Comparison of ENCODE assay signal across 9 cellular contexts in the genomic region with DNA sequence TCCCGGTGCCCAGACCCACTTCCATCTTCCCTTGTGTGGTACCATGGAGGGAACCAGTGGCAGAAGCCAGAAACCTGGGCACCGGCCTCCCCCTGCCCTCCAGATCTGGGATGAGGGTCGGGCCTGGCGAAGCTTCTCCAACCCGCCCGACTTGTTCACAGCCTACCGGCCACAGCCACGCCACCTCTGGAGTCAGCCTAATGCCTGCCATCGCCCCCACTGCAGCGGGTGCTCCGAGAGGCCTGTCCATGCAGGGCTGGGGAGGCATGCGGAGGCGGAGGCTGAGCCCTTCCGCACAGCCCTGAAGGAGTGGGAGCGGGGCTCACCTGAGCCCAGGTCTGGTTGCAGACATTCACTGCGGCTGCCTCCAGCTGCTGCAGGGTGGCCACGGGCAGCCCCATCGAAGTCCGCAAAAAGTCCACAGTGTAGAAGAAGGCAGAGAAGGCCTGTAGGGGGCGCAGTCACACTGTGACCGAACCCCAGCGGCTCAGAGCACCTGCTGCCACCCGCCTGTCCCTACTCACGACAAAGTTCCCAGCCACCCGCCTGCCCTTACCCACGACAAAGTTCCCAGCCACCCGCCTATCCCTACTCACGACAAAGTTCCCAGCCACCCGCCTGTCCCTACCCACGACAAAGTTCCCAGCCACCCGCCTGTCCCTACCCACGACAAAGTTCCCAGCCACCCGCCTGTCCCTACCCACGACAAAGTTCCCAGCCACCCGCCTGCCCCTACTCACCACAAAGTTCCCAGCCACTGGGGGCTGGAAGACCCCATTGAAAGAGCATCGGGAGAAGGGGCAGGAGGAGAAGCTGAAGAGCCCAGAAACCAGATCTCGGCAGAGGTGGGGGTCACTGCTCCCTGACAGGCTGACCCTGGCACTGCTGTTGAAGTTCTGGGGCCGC. TPM values are rescaled to one million over a fixed set of nuclear protein-coding genes. Genes with fewer than 3 reads are reported as not detected.
DNase-seq lines count a peak whose midpoint lies in the region; ATAC-seq and TF ChIP-seq lines count a peak whose summit lies in the region.
"Had no signal": no experiment of that assay in that cellular context is flagged by ENCODE, and none has a peak within 500 bp of the region (broad histone marks: within the 10 kb centered on the region; RNA-seq: fewer than 3 reads in every experiment).

No MANE protein-coding gene starts in this region.

- TF ChIP-seq POLR2A in Peyer's patch (IDR thresholded peaks at IDR 0.05), result no peak

- peak in 5 of 7 experiments; percentile 37 to 66 (median 55) for DNase-seq in CD8-positive, alpha-beta T cell
- DNase-seq in HT-29 (ENCODE audit: low spot score), result peak; percentile 84
- DNase-seq in Peyer's patch, result peak; percentile 31 to 85 (median 80)
- DNase-seq in amygdala (lab: John Stamatoyannopoulos, UW), result peak in 35 of 56 donors; percentile 17 to 80 (median 49)
- DNase-seq in left kidney (ENCODE audit: low read depth, low spot score), result peak; percentile 76
- DNase-seq in stimulated activated naive CD4-positive, alpha-beta T cell treated with Interleukin-2 at 50 U/mL for 16 hours (lab: John Stamatoyannopoulos, UW), result peak; percentile 31

- H3K27ac Mint-ChIP-seq in CD8-positive, alpha-beta T cell, result no peak overlapping the region
- H3K27ac Mint-ChIP-seq: IgD-negative memory B cell had no signal

- H3K4me1 Mint-ChIP-seq in CD8-positive, alpha-beta T cell (ENCODE audit: low read depth), result peaks cover 9% of the 10 kb centered on the region

- H3K36me3 ChIP-seq in CD8-positive, alpha-beta T cell (ENCODE audit: insufficient read depth, low read length), result no peaks in the 10 kb centered on the region
- H3K36me3 ChIP-seq in Peyer's patch, result no peaks in the 10 kb centered on the region

- ATAC-seq in CD8-positive, alpha-beta T cell, result peak; percentile 34
- ATAC-seq in GM18870 (IDR thresholded peaks at IDR 0.05; ENCODE audit: unreplicated experiment) (no peak), GM21619 (IDR thresholded peaks at IDR 0.05; ENCODE audit: unreplicated experiment) (no peak)

- intact Hi-C loops in CD8-positive, alpha-beta T cell (cut with DNase I, micrococcal nuclease), result no loop called here

- POLR2A ChIA-PET in CD8-positive, alpha-beta T cell (lab: Charles Lee), result no interaction called here

- no peaks in the 10 kb centered on the region for H3K9me3 ChIP-seq in CD8-positive, alpha-beta T cell (ENCODE audit: low read length)
- no peaks in the 10 kb centered on the region for H3K9me3 ChIP-seq in Peyer's patch

- H3K36me3 Mint-ChIP-seq in CD8-positive, alpha-beta T cell, result no peaks in the 10 kb centered on the region
- H3K36me3 Mint-ChIP-seq: IgD-negative memory B cell had no signal

- H3K27me3 ChIP-seq in CD8-positive, alpha-beta T cell (ENCODE audit: insufficient read depth, low read length), result peaks cover 53% of the 10 kb centered on the region
- peaks cover 0 to 29% of the 10 kb centered on the region in 2 donors for H3K27me3 ChIP-seq in Peyer's patch

- no peak overlapping the region for H3K27ac ChIP-seq in CD8-positive, alpha-beta T cell (ENCODE audit: low read depth, low read length)
- H3K27ac ChIP-seq in Peyer's patch, result no peak overlapping the region

- peaks cover 28% of the 10 kb centered on the region for H3K4me1 ChIP-seq in CD8-positive, alpha-beta T cell (ENCODE audit: insufficient read depth, low read length)
- peaks cover 12 to 45% (median 23%) of the 10 kb centered on the region in 4 donors for H3K4me1 ChIP-seq in Peyer's patch

- peak; percentile 30 for TF ChIP-seq CTCF in CD8-positive, alpha-beta T cell (IDR thresholded peaks at IDR 0.05)
- peak in 4 of 6 experiments; percentile 44 to 76 (median 71) for TF ChIP-seq CTCF in Peyer's patch (IDR thresholded peaks at IDR 0.05)

- H3K9me3 Mint-ChIP-seq in CD8-positive, alpha-beta T cell, result no peaks in the 10 kb centered on the region
- H3K9me3 Mint-ChIP-seq: IgD-negative memory B cell had no signal

- peaks cover 28% of the 10 kb centered on the region for H3K27me3 Mint-ChIP-seq in CD8-positive, alpha-beta T cell (ENCODE audit: low read depth)

- CTCF ChIA-PET in CD8-positive, alpha-beta T cell (lab: Charles Lee), result interaction anchor here (4.4 kb wide), 1 partner anchor 17 kb away, joined by 103 read pairs; a partner anchor contains a TSS

- H3K4me3 Mint-ChIP-seq in CD8-positive, alpha-beta T cell, result no peak overlapping the region
- H3K4me3 Mint-ChIP-seq: IgD-negative memory B cell had no signal

- H3K4me3 ChIP-seq in CD8-positive, alpha-beta T cell (ENCODE audit: low read depth, low read length), result no peak overlapping the region
- H3K4me3 ChIP-seq in Peyer's patch, result no peak overlapping the region

RNA-seq across cellular contexts. Expression of a gene that starts 3.8 kb away (rescaled TPM):
- 10 to 100 TPM; 29.7 to 29.8 TPM for total RNA-seq in CD8-positive, alpha-beta T cell
- total RNA-seq in HT-29 (2014; rRNA removed; shearing (Covaris generic)), result 59.9 and 84.3 TPM in 2 replicates
- 100 to 1,000 TPM in 2 of 4 donors, 10 to 100 TPM in 2; 54.2 to 106 (median 83.8) TPM for total RNA-seq in Peyer's patch

RNA-seq across cellular contexts. Expression of a gene that starts 4.1 kb away (rescaled TPM):
- total RNA-seq in CD8-positive, alpha-beta T cell, result not detected
- 2.5 and 2.7 TPM in 2 replicates for total RNA-seq in HT-29 (2014; rRNA removed; shearing (Covaris generic))
- 10 to 100 TPM in 3 of 4 donors, 1 to 10 TPM in 1; 5.0 to 53.8 (median 28.9) TPM for total RNA-seq in Peyer's patch

RNA-seq across cellular contexts. Expression of a gene that starts 17.9 kb away (rescaled TPM):
- total RNA-seq in CD8-positive, alpha-beta T cell, result under 1 TPM; 0.42 to 0.65 TPM
- 0.36 and 0.42 TPM in 2 replicates for total RNA-seq in HT-29 (2014; rRNA removed; shearing (Covaris generic))
- total RNA-seq in Peyer's patch, result not detected

RNA-seq across cellular contexts. Expression of a gene that starts 20.6 kb away (rescaled TPM):
- total RNA-seq in CD8-positive, alpha-beta T cell, result under 1 TPM; 0.38 to 0.47 TPM
- total RNA-seq in HT-29 (2014; rRNA removed; shearing (Covaris generic)), result 217 and 239 TPM in 2 replicates
- total RNA-seq in Peyer's patch, result 10 to 100 TPM in 1 of 4 donors, 1 to 10 TPM in 3; 5.6 to 12.4 (median 7.9) TPM

RNA-seq across cellular contexts. Expression of a gene that starts 21.8 kb away (rescaled TPM):
- total RNA-seq in CD8-positive, alpha-beta T cell, result 10 to 100 TPM; 87.5 to 93.0 TPM
- total RNA-seq in HT-29 (2014; rRNA removed; shearing (Covaris generic)), result 92.6 and 99.9 TPM in 2 replicates
- 10 to 100 TPM; 46.4 to 69.0 (median 49.0) TPM for total RNA-seq in Peyer's patch

Comparison
In these comparisons a context has a peak if more than half of its experiments do, and no peak if none do; other contexts are left out.
1. DNase-seq: peak in every context shown above with its lines; median percentile 84 in HT-29; 80 in Peyer's patch; 76 in left kidney; 55 in CD8-positive, alpha-beta T cell; 49 in amygdala; 31 in stimulated activated naive CD4-positive, alpha-beta T cell treated with Interleukin-2 at 50 U/mL for 16 hours.